Comparison of ENCODE assay signal across 21 cellular contexts in genomic region chr22:22591348-22592299, GRCh38. TPM values are rescaled to one million over a fixed set of nuclear protein-coding genes. Genes with fewer than 3 reads are reported as not detected.
DNase-seq lines count a peak whose midpoint lies in the region; ATAC-seq and TF ChIP-seq lines count a peak whose summit lies in the region.
"Had no signal": no experiment of that assay in that cellular context is flagged by ENCODE, and none has a peak within 500 bp of the region (broad histone marks: within the 10 kb centered on the region; RNA-seq: fewer than 3 reads in every experiment).

No MANE protein-coding gene starts in this region.

- no peaks in the 10 kb centered on the region for H3K4me1 ChIP-seq in Panc1 (ENCODE audit: control insufficient read depth, insufficient read depth, low read length)
- H3K4me1 ChIP-seq: HAP-1, heart right ventricle, tibial artery had no signal

- no TSS peak for BruUV-seq in Panc1 (replicated peaks; lab: Mats Ljungman, UMichigan)

- no peak overlapping the region for H3K4me3 ChIP-seq in Panc1 (ENCODE audit: low read depth in 2 of 2, low read length in 2 of 2)
- no peak overlapping the region for H3K4me3 ChIP-seq in fibroblast of pulmonary artery (replicated peaks; ENCODE audit: low read depth, low read length)
- H3K4me3 ChIP-seq: HAP-1, heart right ventricle, tibial artery had no signal

- ATAC-seq in Panc1: no peak
- ATAC-seq in HG03025 (IDR thresholded peaks at IDR 0.05; ENCODE audit: low FRiP score, unreplicated experiment): no peak
- ATAC-seq: heart right ventricle had no signal

- in situ Hi-C loops in Panc1 (cut with HindIII; ENCODE audit: low pct_unique_long_range_greater_than_20kb, low sequenced_read_pairs): no loop called here

- H3K9me3 Mint-ChIP-seq in activated CD4-positive, alpha-beta T cell treated with anti-CD3 and anti-CD28 coated beads, Interleukin-2, amount 10 ng/mL, durations not matched to agents 24 days and 14 days: no peaks in the 10 kb centered on the region

- H3K27ac ChIP-seq in Panc1 (ENCODE audit: low read length): no peak overlapping the region
- H3K27ac ChIP-seq: heart right ventricle, tibial artery had no signal

- H3K9me3 ChIP-seq in Panc1 (ENCODE audit: control insufficient read depth, insufficient read depth, low read depth, low read length): no peaks in the 10 kb centered on the region
- H3K9me3 ChIP-seq: HAP-1, heart right ventricle, tibial artery had no signal

- peak; percentile 38 for DNase-seq in activated CD4-positive, alpha-beta T cell treated with anti-CD3 and anti-CD28 coated beads, Interleukin-2, amount 10 ng/mL, durations not matched to agents 24 days and 14 days
- DNase-seq in activated CD4-positive, alpha-beta T cell treated with anti-CD3 and anti-CD28 coated beads, Interleukin-2, amount 50 U/mL, for 4 hours: no peak
- DNase-seq in Panc1 (ENCODE audit: low read depth, low spot score): no peak
- DNase-seq in fibroblast of pulmonary artery (ENCODE audit: low read depth): no peak
- DNase-seq in stimulated activated CD4-positive, alpha-beta T cell treated with anti-CD3 and anti-CD28 coated beads, Interleukin-4, amount 100 ng/mL, for 1 hour: no peak
- no peak for DNase-seq in NCI-H1048 (lab: John Stamatoyannopoulos, UW)
- no peak for DNase-seq in GDM1 (lab: John Stamatoyannopoulos, UW)
- DNase-seq: activated CD8-positive, alpha-beta memory T cell treated with anti-CD3 and anti-CD28 coated beads for 24 hours; activated effector memory CD4-positive, alpha-beta T cell treated with anti-CD3 and anti-CD28 coated beads, Interleukin-2, amount 50 U/mL, for 16 hours; cortex of kidney; erythroblast; heart right ventricle; KBM-7; kidney glomerular epithelial cell; NCI-H446; OCI-M1; tibial artery had no signal

- POLR2A ChIA-PET in Panc1 (lab: Charles Lee): no interaction called here

- no peaks in the 10 kb centered on the region for H3K36me3 ChIP-seq in Panc1 (ENCODE audit: control insufficient read depth, insufficient read depth, low read length)
- H3K36me3 ChIP-seq: HAP-1, heart right ventricle, tibial artery had no signal

- no peaks in the 10 kb centered on the region for H3K27me3 ChIP-seq in Panc1 (ENCODE audit: control insufficient read depth, insufficient read depth, low read length)

- intact Hi-C loops in activated CD4-positive, alpha-beta T cell treated with anti-CD3 and anti-CD28 coated beads, Interleukin-2, amount 10 ng/mL, durations not matched to agents 24 days and 14 days (cut with micrococcal nuclease): no loop called here
- intact Hi-C loops in Panc1 (cut with micrococcal nuclease; ENCODE audit: unreplicated experiment): loop anchor here (10.0 kb wide), 1 partner anchor 127 kb away; no protein-coding TSS in a partner anchor

- H3K27ac Mint-ChIP-seq in activated CD4-positive, alpha-beta T cell treated with anti-CD3 and anti-CD28 coated beads, Interleukin-2, amount 10 ng/mL, durations not matched to agents 24 days and 14 days: no peak overlapping the region

- H3K36me3 Mint-ChIP-seq in activated CD4-positive, alpha-beta T cell treated with anti-CD3 and anti-CD28 coated beads, Interleukin-2, amount 10 ng/mL, durations not matched to agents 24 days and 14 days (ENCODE audit: low read depth): no peaks in the 10 kb centered on the region

- peaks cover 3% of the 10 kb centered on the region for H3K4me1 Mint-ChIP-seq in activated CD4-positive, alpha-beta T cell treated with anti-CD3 and anti-CD28 coated beads, Interleukin-2, amount 10 ng/mL, durations not matched to agents 24 days and 14 days

- CTCF ChIA-PET in Panc1 (lab: Charles Lee): interaction anchor here (1.2 kb wide), 1 partner anchor 15 kb away, joined by 4 read pairs; no protein-coding TSS in a partner anchor

- TF ChIP-seq CTCF in Panc1 (IDR thresholded peaks at IDR 0.05): peak; percentile 11; the same call in 1 of the 2 replicates
- peak; percentile 19 for TF ChIP-seq CTCF in fibroblast of pulmonary artery (IDR thresholded peaks at IDR 0.05; ENCODE audit: low read length, missing control alignments)

- H3K4me3 Mint-ChIP-seq in activated CD4-positive, alpha-beta T cell treated with anti-CD3 and anti-CD28 coated beads, Interleukin-2, amount 10 ng/mL, durations not matched to agents 24 days and 14 days: no peak overlapping the region

- H3K27me3 Mint-ChIP-seq in activated CD4-positive, alpha-beta T cell treated with anti-CD3 and anti-CD28 coated beads, Interleukin-2, amount 10 ng/mL, durations not matched to agents 24 days and 14 days: peaks cover 17% of the 10 kb centered on the region

RNA-seq across cellular contexts. Expression of gene PRAME, which starts 32.6 kb away (rescaled TPM):
- total RNA-seq in activated CD4-positive, alpha-beta T cell treated with anti-CD3 and anti-CD28 coated beads, Interleukin-2, amount 10 ng/mL, durations not matched to agents 24 days and 14 days: not detected in 2 replicates
- 68.4 TPM for total RNA-seq in Panc1 (2021; ENCODE audit: unreplicated experiment)
- 94.9 TPM for polyA plus RNA-seq in Panc1 (2012; ENCODE audit: insufficient read length)
- total RNA-seq: omental fat pad had no signal

RNA-seq across cellular contexts. Expression of gene GGTLC2, which starts 52.8 kb away (rescaled TPM):
- not detected in 2 replicates for total RNA-seq in activated CD4-positive, alpha-beta T cell treated with anti-CD3 and anti-CD28 coated beads, Interleukin-2, amount 10 ng/mL, durations not matched to agents 24 days and 14 days
- total RNA-seq in Panc1 (2021; ENCODE audit: unreplicated experiment): not detected
- not detected for polyA plus RNA-seq in Panc1 (2012; ENCODE audit: insufficient read length)
- total RNA-seq: heart right ventricle, omental fat pad had no signal
- polyA plus RNA-seq: AG04450, heart right ventricle had no signal

Comparison
In these comparisons a context has a peak if more than half of its experiments do, and no peak if none do; other contexts are left out.
1. RNA of gene PRAME, which starts 32.6 kb away (total RNA-seq): 68.4 TPM in Panc1 (single experiment); not detected in activated CD4-positive, alpha-beta T cell treated with anti-CD3 and anti-CD28 coated beads, Interleukin-2, amount 10 ng/mL, durations not matched to agents 24 days and 14 days; every median in the first group is over 10 times any median in the second.